28 cellular contexts compared by ENCODE assay signal in genomic region chr5:159978358-159978757, GRCh38.
"Had no signal": no experiment of that assay in that cellular context is flagged by ENCODE, and none has a peak within 500 bp of the region (broad histone marks: within the 10 kb centered on the region; RNA-seq: fewer than 3 reads in every experiment).

No MANE protein-coding gene starts in this region.

- H3K9me3 ChIP-seq: gastroesophageal sphincter, heart left ventricle, mucosa of descending colon, prostate gland, right atrium auricular region, spleen, thoracic aorta, tibial nerve, upper lobe of right lung, uterus had no signal

- H3K9me3 Mint-ChIP-seq: memory B cell; mesothelial cell of epicardium; naive B cell; natural killer cell treated with Interleukin-12 subunit alpha and Interleukin-12 subunit beta and Interleukin-15 and Interleukin-18, amount 100 ng/mL, for 72 hours; neural crest cell; stimulated activated naive B cell treated with anti-CD40 and anti-IgM and Interleukin-4, amounts not matched to agents 10 μg/mL and 1 μg/mL and 100 μg/mL, for 72 hours; stimulated activated naive CD8-positive, alpha-beta T cell treated with anti-CD3 and anti-CD28 coated beads, Interleukin-15, Interleukin-2, amounts not matched to agents 100 ng/mL and 50 ng/mL, for 24 hours had no signal

- H2AFZ ChIP-seq: hepatocyte had no signal

- H3K4me3 Mint-ChIP-seq: memory B cell; mesothelial cell of epicardium; naive B cell; natural killer cell treated with Interleukin-12 subunit alpha and Interleukin-12 subunit beta and Interleukin-15 and Interleukin-18, amount 100 ng/mL, for 72 hours; neural crest cell; stimulated activated naive B cell treated with anti-CD40 and anti-IgM and Interleukin-4, amounts not matched to agents 10 μg/mL and 1 μg/mL and 100 μg/mL, for 72 hours; stimulated activated naive CD8-positive, alpha-beta T cell treated with anti-CD3 and anti-CD28 coated beads, Interleukin-15, Interleukin-2, amounts not matched to agents 100 ng/mL and 50 ng/mL, for 24 hours had no signal

- H3K4me1 ChIP-seq: gastroesophageal sphincter, prostate gland, right atrium auricular region, tibial nerve, upper lobe of right lung, uterus had no signal

- H3K79me2 ChIP-seq: hepatocyte had no signal

- H3K36me3 ChIP-seq: gastroesophageal sphincter, heart left ventricle, prostate gland, right atrium auricular region, spleen, thoracic aorta, tibial nerve, upper lobe of right lung, uterus had no signal

- H3K27me3 ChIP-seq: right atrium auricular region, uterus had no signal

- ATAC-seq: esophagus mucosa; foreskin keratinocyte; gastroesophageal sphincter; heart left ventricle; left lobe of liver; mucosa of descending colon; stimulated activated naive B cell treated with anti-CD40 and anti-IgM and Interleukin-4, amounts not matched to agents 10 μg/mL and 1 μg/mL and 100 μg/mL, for 72 hours; upper lobe of right lung had no signal

- H3K27ac Mint-ChIP-seq: memory B cell; mesothelial cell of epicardium; naive B cell; natural killer cell treated with Interleukin-12 subunit alpha and Interleukin-12 subunit beta and Interleukin-15 and Interleukin-18, amount 100 ng/mL, for 72 hours; stimulated activated naive B cell treated with anti-CD40 and anti-IgM and Interleukin-4, amounts not matched to agents 10 μg/mL and 1 μg/mL and 100 μg/mL, for 72 hours; stimulated activated naive CD8-positive, alpha-beta T cell treated with anti-CD3 and anti-CD28 coated beads, Interleukin-15, Interleukin-2, amounts not matched to agents 100 ng/mL and 50 ng/mL, for 24 hours had no signal

- DNase-seq: cortex of kidney; effector CD4-positive, alpha-beta T cell; foreskin keratinocyte; heart left ventricle; kidney; mucosa of descending colon; naive B cell; spleen; stimulated activated CD4-positive, alpha-beta T cell treated with anti-CD3 and anti-CD28 coated beads, Interleukin-4, amount 100 ng/mL, for 4 hours; stimulated activated naive B cell treated with anti-CD40 and anti-IgM and Interleukin-4, amounts not matched to agents 10 μg/mL and 1 μg/mL and 100 μg/mL, for 72 hours; upper lobe of right lung; uterus had no signal

- H3K4me1 Mint-ChIP-seq: memory B cell; mesothelial cell of epicardium; neural crest cell; stimulated activated naive B cell treated with anti-CD40 and anti-IgM and Interleukin-4, amounts not matched to agents 10 μg/mL and 1 μg/mL and 100 μg/mL, for 72 hours had no signal

- H3K4me3 ChIP-seq: gastroesophageal sphincter, heart left ventricle, hepatocyte, lung, mucosa of descending colon, prostate gland, right atrium auricular region, skin epidermis, spleen, thoracic aorta, tibial nerve, upper lobe of right lung, uterus had no signal

- H3K36me3 Mint-ChIP-seq: memory B cell; mesothelial cell of epicardium; naive B cell; natural killer cell treated with Interleukin-12 subunit alpha and Interleukin-12 subunit beta and Interleukin-15 and Interleukin-18, amount 100 ng/mL, for 72 hours; stimulated activated naive B cell treated with anti-CD40 and anti-IgM and Interleukin-4, amounts not matched to agents 10 μg/mL and 1 μg/mL and 100 μg/mL, for 72 hours had no signal

- H3K4me2 ChIP-seq: hepatocyte had no signal

- H3K27ac ChIP-seq: epithelial cell of prostate, foreskin keratinocyte, gastroesophageal sphincter, heart left ventricle, hepatocyte, prostate gland, right atrium auricular region, skin epidermis, spleen, tibial nerve, upper lobe of right lung, uterus had no signal
